Comparison of ENCODE assay signal across 8 cellular contexts in genomic region chr6:139135578-139136545, GRCh38.
A peak's percentile ranks its signal among the peaks of the same experiment; 100 is the strongest.
DNase-seq lines count a peak whose midpoint lies in the region; ATAC-seq, FAIRE-seq and TF ChIP-seq lines count a peak whose summit lies in the region.

No MANE protein-coding gene starts in this region.

- peak; percentile 54 for ATAC-seq in HG03354 (IDR thresholded peaks at IDR 0.05; ENCODE audit: poor library complexity, severe bottlenecking, unreplicated experiment)

- H3K9ac ChIP-seq in SU-DHL-6 (ENCODE audit: low read length): peak overlapping the region; percentile 90
- peak overlapping the region; percentile 83 for H3K9ac ChIP-seq in rectal smooth muscle tissue (ENCODE audit: low read length)

- no peaks in the 10 kb centered on the region for H4K20me1 ChIP-seq in SU-DHL-6 (ENCODE audit: low read depth, low read length)

- DNase-seq in AG20443 (ENCODE audit: low spot score) (peak; percentile 61), GM19239 (ENCODE audit: insufficient read length, low spot score) (peak; percentile 36), astrocyte of the cerebellum (ENCODE audit: low read depth) (no peak), hepatic stellate cell (ENCODE audit: low spot score) (peak; percentile 32), NCI-H2107 (lab: John Stamatoyannopoulos, UW) (no peak)

- peak overlapping the region; percentile 99 for H2AFZ ChIP-seq in SU-DHL-6 (ENCODE audit: low read depth, low read length, severe bottlenecking)

- in situ Hi-C loops in astrocyte of the cerebellum (cut with HindIII; ENCODE audit: low sequenced_read_pairs): no loop called here

- peaks cover 44% of the 10 kb centered on the region for H3K79me2 ChIP-seq in SU-DHL-6 (ENCODE audit: insufficient read depth, low read length)

- peak overlapping the region; percentile 63 for H3K27ac ChIP-seq in SU-DHL-6 (ENCODE audit: low read depth, low read length)
- H3K27ac ChIP-seq in rectal smooth muscle tissue (ENCODE audit: low read depth, low read length): peak overlapping the region; percentile 68

- peaks cover 3% of the 10 kb centered on the region for H3K4me1 ChIP-seq in rectal smooth muscle tissue (ENCODE audit: control insufficient read depth, insufficient read depth, low read length)

- H3K27me3 ChIP-seq in SU-DHL-6 (ENCODE audit: low read length): no peaks in the 10 kb centered on the region
- H3K27me3 ChIP-seq in rectal smooth muscle tissue (ENCODE audit: control insufficient read depth, insufficient read depth, low read length): no peaks in the 10 kb centered on the region

- H3K36me3 ChIP-seq in SU-DHL-6 (ENCODE audit: low read length): no peaks in the 10 kb centered on the region; the same call in 1 of the 2 replicates
- H3K36me3 ChIP-seq in rectal smooth muscle tissue (ENCODE audit: control insufficient read depth, insufficient read depth, low read length): no peaks in the 10 kb centered on the region

- FAIRE-seq in GM19239 (lab: Jason Lieb, UNC): peak; percentile 76

- H3K4me2 ChIP-seq in SU-DHL-6 (ENCODE audit: low read depth, low read length, poor library complexity, severe bottlenecking): peak overlapping the region; percentile 83

- no peaks in the 10 kb centered on the region for H3K9me2 ChIP-seq in SU-DHL-6 (replicated peaks; ENCODE audit: insufficient read depth, low read length)

- no peaks in the 10 kb centered on the region for H3K9me3 ChIP-seq in SU-DHL-6 (ENCODE audit: insufficient read depth, low read length)

- H3K4me3 ChIP-seq in SU-DHL-6 (ENCODE audit: insufficient read depth, low read length, poor library complexity, severe bottlenecking) (peak overlapping the region; percentile 77), astrocyte of the cerebellum (ENCODE audit: low read depth, low read length) (peak overlapping the region; percentile 70), rectal smooth muscle tissue (ENCODE audit: low read length) (peak overlapping the region; percentile 82)

- peaks cover 12% of the 10 kb centered on the region; the same call in 1 of the 2 replicates for H3F3A ChIP-seq in SU-DHL-6 (ENCODE audit: insufficient read depth)

- no peak for TF ChIP-seq CTCF in SU-DHL-6 (IDR thresholded peaks at IDR 0.05; ENCODE audit: insufficient read depth, low read length, poor library complexity, severe bottlenecking)
- TF ChIP-seq CTCF in astrocyte of the cerebellum (IDR thresholded peaks at IDR 0.05; ENCODE audit: low read depth, low read length, missing control alignments): no peak

Comparison
In these comparisons a context has a peak if more than half of its experiments do, and no peak if none do; other contexts are left out.
1. DNase-seq: peak in AG20443 (single experiment), GM19239 (single experiment) and hepatic stellate cell (single experiment); none in astrocyte of the cerebellum (single experiment) and NCI-H2107 (single experiment).
2. Peak in every context shown above with its lines, with median percentiles within 50 percentile points of each other: H3K4me3 ChIP-seq.